8 cellular contexts compared by ENCODE assay signal in genomic region chr3:158768881-158769518, GRCh38. TPM values are rescaled to one million over a fixed set of nuclear protein-coding genes. Genes with fewer than 3 reads are reported as not detected.
DNase-seq lines count a peak whose midpoint lies in the region; ATAC-seq lines count a peak whose summit lies in the region.

No MANE protein-coding gene starts in this region.

- peak overlapping the region; percentile 40 for H3K4me3 ChIP-seq in ACC112 (ENCODE audit: low read depth, low read length)

- no peaks in the 10 kb centered on the region for H3K36me3 ChIP-seq in ACC112 (ENCODE audit: insufficient read depth, low read length)

- no peak for ATAC-seq in HG03457 (IDR thresholded peaks at IDR 0.05; ENCODE audit: unreplicated experiment)

- H3K4me1 ChIP-seq in ACC112 (ENCODE audit: control insufficient read depth, insufficient read depth, low read length, unreplicated experiment) = peaks cover 33% of the 10 kb centered on the region

- peak overlapping the region; percentile 49 for H2AFZ ChIP-seq in ACC112 (ENCODE audit: low read length, unreplicated experiment)

- DNase-seq in RPMI7951 (ENCODE audit: low read depth) = peak; percentile 95
- peak; percentile 97 for DNase-seq in fibroblast of peridontal ligament (ENCODE audit: extremely low read depth)
- peak; percentile 98 for DNase-seq in non-pigmented ciliary epithelial cell (ENCODE audit: low read depth)
- no peak for DNase-seq in NCI-H82 (lab: John Stamatoyannopoulos, UW)
- no peak for DNase-seq in stimulated activated CD4-positive, alpha-beta T cell treated with anti-CD3 and anti-CD28 coated beads, Interleukin-2, amount 100 ng/mL, for 48 hours
- no peak for DNase-seq in DMS79 (lab: John Stamatoyannopoulos, UW)

- H3K27ac ChIP-seq in ACC112 (ENCODE audit: low read depth, low read length) = peak overlapping the region; percentile 48

- H3K27me3 ChIP-seq in ACC112 (ENCODE audit: insufficient read depth, low read length) = peaks cover 4% of the 10 kb centered on the region; the same call in 1 of the 2 replicates

- H3K79me2 ChIP-seq in ACC112 (ENCODE audit: control insufficient read depth, insufficient read depth, low read length, unreplicated experiment) = no peaks in the 10 kb centered on the region

RNA-seq across cellular contexts. Expression of gene MFSD1, which starts 32.9 kb away (rescaled TPM):
- 105 and 119 TPM in 2 replicates for total RNA-seq in RPMI7951 (2014; rRNA removed; shearing (Covaris generic))

RNA-seq across cellular contexts. Expression of gene RARRES1, which starts 36.7 kb away (rescaled TPM):
- 3.7 and 4.0 TPM in 2 replicates for total RNA-seq in RPMI7951 (2014; rRNA removed; shearing (Covaris generic))

Comparison
In these comparisons a context has a peak if more than half of its experiments do, and no peak if none do; other contexts are left out.
1. DNase-seq: peak in RPMI7951 (single experiment), fibroblast of peridontal ligament (single experiment) and non-pigmented ciliary epithelial cell (single experiment); none in NCI-H82 (single experiment), stimulated activated CD4-positive, alpha-beta T cell treated with anti-CD3 and anti-CD28 coated beads, Interleukin-2, amount 100 ng/mL, for 48 hours (0 of 2) and DMS79 (single experiment).